Comparison of ENCODE assay signal across 8 cellular contexts in genomic region chr2:19863303-19864041, GRCh38. TPM values are rescaled to one million over a fixed set of nuclear protein-coding genes. Genes with fewer than 3 reads are reported as not detected.
DNase-seq lines count a peak whose midpoint lies in the region; ATAC-seq and TF ChIP-seq lines count a peak whose summit lies in the region.

No MANE protein-coding gene starts in this region.

- H2AFZ ChIP-seq in smooth muscle cell (ENCODE audit: low read depth) = peak overlapping the region; percentile 20

- TF ChIP-seq EP300 in Ishikawa (IDR thresholded peaks at IDR 0.05; ENCODE audit: borderline replicate concordance) = no peak

- in situ Hi-C loops in G401 (cut with HindIII; ENCODE audit: low sequenced_read_pairs) = no loop called here

- peak overlapping the region; percentile 25 for H3K9ac ChIP-seq in iPS-18a (ENCODE audit: low read length)
- H3K9ac ChIP-seq in smooth muscle cell (ENCODE audit: low read depth) = no peak overlapping the region

- H3K36me3 ChIP-seq in iPS-18a (ENCODE audit: control insufficient read depth, low read depth, low read length) = no peaks in the 10 kb centered on the region
- H3K36me3 ChIP-seq in smooth muscle cell (ENCODE audit: low read depth) = no peaks in the 10 kb centered on the region

- H3K9me3 ChIP-seq in iPS-18a (ENCODE audit: control insufficient read depth, low read depth, low read length) = no peaks in the 10 kb centered on the region
- H3K9me3 ChIP-seq in smooth muscle cell (replicated peaks; ENCODE audit: low read depth) = no peaks in the 10 kb centered on the region

- peak; percentile 100 for TF ChIP-seq CTCF in smooth muscle cell (IDR thresholded peaks at IDR 0.05; ENCODE audit: borderline replicate concordance, insufficient read depth, poor library complexity, severe bottlenecking)

- H3K79me2 ChIP-seq in smooth muscle cell (ENCODE audit: low read depth) = no peaks in the 10 kb centered on the region

- H3K27me3 ChIP-seq in iPS-18a (ENCODE audit: control insufficient read depth, insufficient read depth, low read length) (peaks cover 18% of the 10 kb centered on the region), smooth muscle cell (ENCODE audit: low read depth) (peaks cover 5% of the 10 kb centered on the region)

- H3K4me3 ChIP-seq in iPS-18a (ENCODE audit: low read length) (peak overlapping the region; percentile 63), smooth muscle cell (peak overlapping the region; percentile 12)

- no peaks in the 10 kb centered on the region for H3F3A ChIP-seq in smooth muscle cell (ENCODE audit: low read depth)

- ATAC-seq in GM21723 (IDR thresholded peaks at IDR 0.05; ENCODE audit: unreplicated experiment) = peak; percentile 75

- peak; percentile 57 for DNase-seq in G401 (ENCODE audit: low spot score)
- peak; percentile 55 for DNase-seq in UCSD-AML1 (lab: John Stamatoyannopoulos, UW; ENCODE audit: unreplicated experiment)
- DNase-seq in brain pericyte (ENCODE audit: low read depth, low spot score) = peak; percentile 38
- DNase-seq in smooth muscle cell (lab: John Stamatoyannopoulos, UW; ENCODE audit: unreplicated experiment) = peak; percentile 49
- no peak for DNase-seq in NCI-H2029 (lab: John Stamatoyannopoulos, UW)

- WGBS in smooth muscle cell (ENCODE audit: low lambda C conversion rate) = 14% methylated on average over 33 of the region's 33 CpGs

- no peaks in the 10 kb centered on the region for H4K20me1 ChIP-seq in smooth muscle cell (ENCODE audit: low read depth)

- H3K4me1 ChIP-seq in iPS-18a (ENCODE audit: control insufficient read depth, low read depth, low read length) (no peaks in the 10 kb centered on the region), smooth muscle cell (ENCODE audit: low read depth) (no peaks in the 10 kb centered on the region)

- TF ChIP-seq RAD21 in Ishikawa (IDR thresholded peaks at IDR 0.05; ENCODE audit: low read depth) = peak; percentile 97

- H3K27ac ChIP-seq in iPS-18a (ENCODE audit: low read length) (no peak overlapping the region), smooth muscle cell (ENCODE audit: low read depth) (no peak overlapping the region)

- peak overlapping the region; percentile 72 for H3K4me2 ChIP-seq in smooth muscle cell

TF ChIP-seq in Ishikawa, 13 proteins besides CTCF, POLR2A, EP300 and RAD21:
- TF ChIP-seq MAX (IDR thresholded peaks at IDR 0.05) (peak; percentile 38; the same call in 1 of the 2 replicates), YY1 (IDR thresholded peaks at IDR 0.05; ENCODE audit: low read depth) (no peak)
TF ChIP-seq in Ishikawa: peak in this region for 1.

RNA-seq across cellular contexts. Expression of gene TTC32, which starts 38.3 kb away (rescaled TPM):
- total RNA-seq in G401 (2014; rRNA removed; shearing (Covaris generic)) = 8.9 and 9.0 TPM in 2 replicates
- 6.2 and 12.5 TPM in 2 replicates for total RNA-seq in smooth muscle cell
- polyA plus RNA-seq in smooth muscle cell = 5.1 and 5.2 TPM in 2 replicates
